In the genomic region with DNA sequence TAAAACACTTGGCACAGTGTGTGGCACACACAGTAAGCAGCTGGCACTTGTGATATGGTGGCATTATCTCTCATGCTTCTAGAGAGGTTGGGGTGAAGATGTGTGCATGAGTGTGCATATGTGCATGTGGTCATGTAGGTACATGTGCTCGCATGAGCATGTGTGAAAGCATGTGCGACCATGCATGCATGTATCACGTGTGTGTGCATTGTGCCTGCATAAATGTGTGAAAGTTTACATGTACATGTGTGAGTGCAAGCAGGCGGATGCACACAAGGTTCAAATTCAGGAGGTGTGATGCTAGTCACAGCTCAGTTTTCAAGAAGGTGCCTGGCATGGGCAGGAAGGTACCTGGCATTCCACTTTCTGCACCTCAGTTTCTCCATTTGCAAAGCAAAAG, we compare ENCODE assay signal across 23 cellular contexts.
"Had no signal": no experiment of that assay in that cellular context is flagged by ENCODE, and none has a peak within 500 bp of the region (broad histone marks: within the 10 kb centered on the region; RNA-seq: fewer than 3 reads in every experiment).

No MANE protein-coding gene starts in this region.

- H3K27ac ChIP-seq: left lung, lower lobe of right lung, neural progenitor cell, neutrophil, ovary, right atrium auricular region, spleen, suprapubic skin, thoracic aorta, tibial artery had no signal

- DNase-seq: hippocampal formation; kidney glomerular epithelial cell; left cardiac atrium; left lung; lower lobe of right lung; mammary epithelial cell; mesenchymal stem cell; naive B cell; natural killer cell; nephron progenitor cell; ovary; small intestine; stimulated activated CD4-positive, alpha-beta T cell treated with anti-CD3 and anti-CD28 coated beads, Interleukin-4, amount 100 ng/mL, for 24 hours; stimulated activated naive CD4-positive, alpha-beta T cell had no signal

- ATAC-seq: left cardiac atrium, left lung, lower lobe of right lung, natural killer cell, sciatic nerve had no signal

- H3K4me1 ChIP-seq: left lung, lower lobe of right lung, spleen, tibial artery had no signal

- H3K9me3 ChIP-seq: lower lobe of right lung, neutrophil, ovary, right atrium auricular region, suprapubic skin, thoracic aorta, tibial artery had no signal

- H3K4me3 ChIP-seq: left lung, lower lobe of right lung, neural progenitor cell, ovary, right atrium auricular region, spleen, suprapubic skin, thoracic aorta, tibial artery had no signal

- H3K27me3 ChIP-seq: neural progenitor cell, ovary, right atrium auricular region had no signal

- H3K36me3 ChIP-seq: left lung, lower lobe of right lung, neural progenitor cell, neutrophil, ovary, right atrium auricular region, spleen, suprapubic skin, thoracic aorta, tibial artery had no signal

- FAIRE-seq: keratinocyte, small intestine had no signal

- H3K4me2 ChIP-seq: neural progenitor cell had no signal

- H2AFZ ChIP-seq: neural progenitor cell had no signal

- H3K9ac ChIP-seq: neural progenitor cell had no signal
